9 cellular contexts compared by ENCODE assay signal in the genomic region with DNA sequence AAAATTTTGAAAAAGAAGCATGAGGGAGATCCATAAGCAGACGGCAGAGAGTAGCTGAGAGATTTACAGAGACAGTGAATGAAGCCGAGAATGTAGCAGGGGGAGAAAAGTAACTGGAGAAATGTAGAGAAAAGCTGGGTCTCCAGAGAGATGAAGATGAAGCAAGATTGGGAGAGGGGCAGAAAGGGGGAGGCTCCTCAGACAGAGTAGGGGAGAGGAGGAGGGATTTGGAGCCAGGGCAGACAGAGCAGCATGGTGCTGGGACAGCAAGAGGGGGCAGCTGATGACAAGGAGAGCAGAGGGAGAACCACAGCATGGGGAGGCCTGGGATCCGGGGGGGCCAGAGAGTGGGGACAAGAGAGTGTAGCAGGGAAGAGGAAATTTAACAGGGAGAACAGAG. TPM values are rescaled to one million over a fixed set of nuclear protein-coding genes. Genes with fewer than 3 reads are reported as not detected.
DNase-seq lines count a peak whose midpoint lies in the region; ATAC-seq, FAIRE-seq and TF ChIP-seq lines count a peak whose summit lies in the region.
"Had no signal": no experiment of that assay in that cellular context is flagged by ENCODE, and none has a peak within 500 bp of the region (broad histone marks: within the 10 kb centered on the region; RNA-seq: fewer than 3 reads in every experiment).

No MANE protein-coding gene starts in this region.

- H3K9me3 Mint-ChIP-seq in activated T-cell treated with anti-CD3 and anti-CD28 coated beads, Interleukin-2, amount 50 U/mL, for 4 hours, result peaks cover 25% of the 10 kb centered on the region

- no peak overlapping the region for H2AFZ ChIP-seq in HepG2 (ENCODE audit: low read length)

- no TSS peak for BruUV-seq in HepG2 (replicated peaks; lab: Mats Ljungman, UMichigan)

- POLR2A ChIA-PET in HepG2 (lab: Yijun Ruan, JAX), result no interaction called here

- TF ChIP-seq RAD21 in HepG2 (CRISPR knock-in tag; IDR thresholded peaks at IDR 0.05), result no peak

- H3K36me3 ChIP-seq in ascending aorta, result no peaks in the 10 kb centered on the region
- no peaks in the 10 kb centered on the region for H3K36me3 ChIP-seq in HepG2 (replicated peaks in 1 of 2; ENCODE audit: control insufficient read depth in 1 of 2, insufficient read depth in 2 of 2, low read length in 2 of 2)
- H3K36me3 ChIP-seq in tibial nerve, result peaks cover 0 to 41% (median 0%) of the 10 kb centered on the region in 3 donors

- CTCF ChIA-PET in HepG2 (lab: Yijun Ruan, JAX; ENCODE audit: low intra/inter-chr PET ratio, low total read pairs), result no interaction called here

- peak overlapping the region; percentile 72 for H3K9ac ChIP-seq in HepG2 (ENCODE audit: insufficient read depth, low read depth, low read length)

- peaks cover 14% of the 10 kb centered on the region for H3K4me1 Mint-ChIP-seq in activated T-cell treated with anti-CD3 and anti-CD28 coated beads, Interleukin-2, amount 50 U/mL, for 4 hours (ENCODE audit: low read depth)

- no peak for DNase-seq in activated T-cell treated with anti-CD3 and anti-CD28 coated beads, Interleukin-2, amount 50 U/mL, for 4 hours
- DNase-seq in activated T-cell treated with anti-CD3 and anti-CD28 coated beads, Interleukin-2, amount 50 U/mL, for 1 hour, result no peak
- DNase-seq in ascending aorta (ENCODE audit: low spot score in 2 of 2) (no peak), HepG2 (ENCODE audit: low spot score) (no peak), tibial nerve (ENCODE audit: low spot score in 2 of 2) (no peak), GM10266 (ENCODE audit: extremely low spot score) (no peak)
- DNase-seq in central memory CD4-positive, alpha-beta T cell, result no peak
- DNase-seq in effector CD8-positive, alpha-beta T cell (lab: John Stamatoyannopoulos, UW), result no peak
- DNase-seq: NCI-H1105 treated with DMSO at 0.1 percent for 48 hours had no signal

- peaks cover 24 to 27% of the 10 kb centered on the region in 2 donors for H3K9me3 ChIP-seq in ascending aorta
- peaks cover 50% of the 10 kb centered on the region for H3K9me3 ChIP-seq in HepG2 (ENCODE audit: low read length)
- H3K9me3 ChIP-seq in tibial nerve, result peaks cover 0 to 28% (median 3%) of the 10 kb centered on the region in 4 donors

- H3K27me3 ChIP-seq in ascending aorta (no peaks in the 10 kb centered on the region), HepG2 (ENCODE audit: control insufficient read depth in 1 of 2, insufficient read depth in 2 of 2, low read length in 2 of 2) (no peaks in the 10 kb centered on the region), tibial nerve (no peaks in the 10 kb centered on the region)

- H3K4me3 Mint-ChIP-seq in activated T-cell treated with anti-CD3 and anti-CD28 coated beads, Interleukin-2, amount 50 U/mL, for 4 hours, result peak overlapping the region; percentile 93

- H3K79me2 ChIP-seq in HepG2 (ENCODE audit: insufficient read depth, low read length), result no peaks in the 10 kb centered on the region

- TF ChIP-seq EP300 in HepG2 (IDR thresholded peaks at IDR 0.05; ENCODE audit: low read depth in 2 of 2, low read length in 2 of 2) (no peak), HepG2 (CRISPR knock-in tag; IDR thresholded peaks at IDR 0.05; ENCODE audit: borderline replicate concordance) (no peak), tibial nerve (IDR thresholded peaks at IDR 0.05) (no peak)

- TF ChIP-seq CTCF in ascending aorta (IDR thresholded peaks at IDR 0.05), result no peak
- no peak for TF ChIP-seq CTCF in HepG2 (CRISPR knock-in tag; IDR thresholded peaks at IDR 0.05)
- TF ChIP-seq CTCF in tibial nerve (IDR thresholded peaks at IDR 0.05), result no peak
- no peak for TF ChIP-seq CTCF in GM10266 (IDR thresholded peaks at IDR 0.05; ENCODE audit: control insufficient read depth, insufficient read depth, low read depth, missing control alignments)

- peak overlapping the region; percentile 61 for H3K4me2 ChIP-seq in HepG2 (ENCODE audit: low read depth, low read length)

- H3K27me3 Mint-ChIP-seq in activated T-cell treated with anti-CD3 and anti-CD28 coated beads, Interleukin-2, amount 50 U/mL, for 4 hours (ENCODE audit: low read depth), result no peaks in the 10 kb centered on the region

- WGBS in HepG2 (ENCODE audit: low lambda C conversion rate), result 6% methylated on average over 3 of the region's 3 CpGs
- 2 to 5% methylated on average over 3 of the region's 3 CpGs for WGBS in tibial nerve, 2 donors

- H3K4me3 ChIP-seq in ascending aorta (peak overlapping the region; percentile 67), HepG2 (replicated peaks in 1 of 3; ENCODE audit: insufficient read depth in 1 of 3, low read depth in 2 of 3, low read length in 3 of 3) (peak overlapping the region; percentile 64 to 79 (median 72); a peak in 5 of 6 replicates), tibial nerve (peak overlapping the region; percentile 55 to 88 (median 74))

- ATAC-seq in activated T-cell treated with anti-CD3 and anti-CD28 coated beads, Interleukin-2, amount 50 U/mL, for 4 hours, result no peak
- ATAC-seq in HepG2, result peak; percentile 31; the same call in 2 of the 3 replicates

- in situ Hi-C loops in HepG2 (cut with HindIII; ENCODE audit: extremely low pct_ligation_motif_present, low pct_unique_long_range_greater_than_20kb), result no loop called here

- intact Hi-C loops in ascending aorta (cut with DNase I), result loop anchor here (2.0 kb wide), 1 partner anchor 32 kb away; a partner anchor contains a TSS
- intact Hi-C loops in HepG2 (cut with micrococcal nuclease; ENCODE audit: unreplicated experiment), result no loop called here

- FAIRE-seq in HepG2 (lab: Jason Lieb, UNC), result no peak

- TF ChIP-seq POLR2A in HepG2 (IDR thresholded peaks at IDR 0.05; ENCODE audit: insufficient read depth in 1 of 2, low read depth in 2 of 2, low read length in 2 of 2), result no peak
- TF ChIP-seq POLR2A in tibial nerve (IDR thresholded peaks at IDR 0.05), result no peak

- peak overlapping the region; percentile 67 to 84 for H3K27ac ChIP-seq in ascending aorta
- no peak overlapping the region for H3K27ac ChIP-seq in HepG2 (ENCODE audit: extremely low read length, insufficient read depth, low read length)
- peak overlapping the region in 3 of 4 donors; percentile 78 to 91 (median 89) for H3K27ac ChIP-seq in tibial nerve

- no peaks in the 10 kb centered on the region for H4K20me1 ChIP-seq in HepG2 (ENCODE audit: insufficient read depth, low read length)

- H3K36me3 Mint-ChIP-seq in activated T-cell treated with anti-CD3 and anti-CD28 coated beads, Interleukin-2, amount 50 U/mL, for 4 hours (ENCODE audit: insufficient read depth), result peaks cover 14% of the 10 kb centered on the region

- H3K4me1 ChIP-seq in ascending aorta (peaks cover 0 to 4% of the 10 kb centered on the region in 2 donors), HepG2 (ENCODE audit: insufficient read depth, low read length) (no peaks in the 10 kb centered on the region), tibial nerve (peaks cover 0 to 11% (median 9%) of the 10 kb centered on the region in 4 donors)

RNA-seq across cellular contexts. Expression of a gene that starts 0.9 kb away (rescaled TPM):
- total RNA-seq in activated T-cell treated with anti-CD3 and anti-CD28 coated beads, Interleukin-2, amount 50 U/mL, for 4 hours, result under 1 TPM in 2 of 3 donors, not detected in 1; 0.18 to 0.27 TPM
- total RNA-seq in ascending aorta, result not detected
- total RNA-seq in HepG2 (2016; rRNA removed; fragmentation: Illumina TruSeq; extraction: Trizol), result 0.60 and 0.69 TPM in 2 replicates
- not detected in 2 replicates for total RNA-seq in HepG2 (2016; cell fraction: cytosol; rRNA removed; fragmentation: Illumina TruSeq; extraction: Trizol; ENCODE audit: low read depth)
- total RNA-seq in HepG2 (2016; cell fraction: insoluble cytoplasmic fraction; rRNA removed; fragmentation: Illumina TruSeq; extraction: Trizol), result 0.28 and 0.70 TPM in 2 replicates
- 0.28 and 0.72 TPM in 2 replicates for total RNA-seq in HepG2 (2016; cell fraction: membrane; rRNA removed; fragmentation: Illumina TruSeq; extraction: Trizol)
- total RNA-seq in HepG2 (2016; cell fraction: nucleus; rRNA removed; fragmentation: Illumina TruSeq; extraction: Trizol), result 0.47 and 0.84 TPM in 2 replicates
- polyA plus RNA-seq in HepG2 (2011; rRNA removed), result 0.32 and 0.47 TPM in 2 replicates
- 0.28 and 0.31 TPM in 2 replicates for polyA plus RNA-seq in HepG2 (2011; cell fraction: cytosol; rRNA removed)
- 0.58 and 0.64 TPM in 2 replicates for polyA plus RNA-seq in HepG2 (2011; cell fraction: nucleus; rRNA removed)
- 0.36 and 0.78 TPM in 2 replicates for polyA plus RNA-seq in HepG2 (2012)
- polyA plus RNA-seq in HepG2 (2016; cell fraction: cytosol; fragmentation: Illumina TruSeq; extraction: Trizol; ENCODE audit: low read depth), result 0.03 TPM in 1 of 2 replicates, not detected in the other
- 0.38 and 0.53 TPM in 2 replicates for polyA plus RNA-seq in HepG2 (2016; cell fraction: insoluble cytoplasmic fraction; fragmentation: Illumina TruSeq; extraction: Trizol; ENCODE audit: low read depth)
- 0.21 TPM in 1 of 2 replicates, not detected in the other for polyA plus RNA-seq in HepG2 (2016; cell fraction: membrane; fragmentation: Illumina TruSeq; extraction: Trizol; ENCODE audit: low read depth)
- 0.29 and 0.41 TPM in 2 replicates for polyA plus RNA-seq in HepG2 (2016; cell fraction: nucleus; fragmentation: Illumina TruSeq; extraction: Trizol; ENCODE audit: insufficient read depth, low read depth)
- 0.44 TPM in 1 of 2 replicates, not detected in the other for polyA minus RNA-seq in HepG2 (2011; rRNA and poly(A)+ RNA removed; ENCODE audit: low replicate concordance)
- 0.49 TPM in 1 of 2 replicates, not detected in the other for polyA minus RNA-seq in HepG2 (2011; cell fraction: cytosol; rRNA and poly(A)+ RNA removed)
- 1.4 and 1.5 TPM in 2 replicates for polyA minus RNA-seq in HepG2 (2011; cell fraction: nucleus; rRNA and poly(A)+ RNA removed)
- total RNA-seq in tibial nerve, result 1 to 10 TPM; 2.7 to 7.2 (median 3.3) TPM

RNA-seq across cellular contexts. Expression of a gene that starts 32.7 kb away (rescaled TPM):
- 10 to 100 TPM in 2 of 3 donors, 1 to 10 TPM in 1; 10.0 to 16.5 (median 10.0) TPM for total RNA-seq in activated T-cell treated with anti-CD3 and anti-CD28 coated beads, Interleukin-2, amount 50 U/mL, for 4 hours
- total RNA-seq in ascending aorta (21.5 TPM), HepG2 (2016; rRNA removed; fragmentation: Illumina TruSeq; extraction: Trizol) (0.18 TPM in 1 of 2 replicates, not detected in the other), tibial nerve (10 to 100 TPM; 15.6 to 43.5 (median 20.9) TPM)
- 0.44 TPM in 1 of 2 replicates, not detected in the other for total RNA-seq in HepG2 (2016; cell fraction: cytosol; rRNA removed; fragmentation: Illumina TruSeq; extraction: Trizol; ENCODE audit: low read depth)
- total RNA-seq in HepG2 (2016; cell fraction: insoluble cytoplasmic fraction; rRNA removed; fragmentation: Illumina TruSeq; extraction: Trizol), result 0.10 TPM in 1 of 2 replicates, not detected in the other
- total RNA-seq in HepG2 (2016; cell fraction: membrane; rRNA removed; fragmentation: Illumina TruSeq; extraction: Trizol), result 0.17 and 0.22 TPM in 2 replicates
- total RNA-seq in HepG2 (2016; cell fraction: nucleus; rRNA removed; fragmentation: Illumina TruSeq; extraction: Trizol), result not detected in 2 replicates
- polyA plus RNA-seq in HepG2 (2011; rRNA removed), result 0.03 and 0.10 TPM in 2 replicates
- polyA plus RNA-seq in HepG2 (2011; cell fraction: cytosol; rRNA removed), result 0.05 and 0.12 TPM in 2 replicates
- 0.17 TPM in 1 of 2 replicates, not detected in the other for polyA plus RNA-seq in HepG2 (2011; cell fraction: nucleus; rRNA removed)
- polyA plus RNA-seq in HepG2 (2012), result 0.24 TPM in 1 of 2 replicates, not detected in the other
- not detected in 2 replicates for polyA plus RNA-seq in HepG2 (2016; cell fraction: cytosol; fragmentation: Illumina TruSeq; extraction: Trizol; ENCODE audit: low read depth)
- polyA plus RNA-seq in HepG2 (2016; cell fraction: insoluble cytoplasmic fraction; fragmentation: Illumina TruSeq; extraction: Trizol; ENCODE audit: low read depth), result not detected in 2 replicates
- not detected in 2 replicates for polyA plus RNA-seq in HepG2 (2016; cell fraction: membrane; fragmentation: Illumina TruSeq; extraction: Trizol; ENCODE audit: low read depth)
- polyA plus RNA-seq in HepG2 (2016; cell fraction: nucleus; fragmentation: Illumina TruSeq; extraction: Trizol; ENCODE audit: insufficient read depth, low read depth), result not detected in 2 replicates
- polyA minus RNA-seq in HepG2 (2011; rRNA and poly(A)+ RNA removed; ENCODE audit: low replicate concordance), result 0.08 TPM in 1 of 2 replicates, not detected in the other
- polyA minus RNA-seq in HepG2 (2011; cell fraction: cytosol; rRNA and poly(A)+ RNA removed), result not detected in 2 replicates
- 0.75 TPM in 1 of 2 replicates, not detected in the other for polyA minus RNA-seq in HepG2 (2011; cell fraction: nucleus; rRNA and poly(A)+ RNA removed)

RNA-seq across cellular contexts. Expression of a gene that starts 40.0 kb away (rescaled TPM):
- 1 to 10 TPM; 3.1 to 5.6 (median 5.0) TPM for total RNA-seq in activated T-cell treated with anti-CD3 and anti-CD28 coated beads, Interleukin-2, amount 50 U/mL, for 4 hours
- 4.4 TPM for total RNA-seq in ascending aorta
- total RNA-seq in HepG2 (2016; rRNA removed; fragmentation: Illumina TruSeq; extraction: Trizol), result 9.6 and 22.2 TPM in 2 replicates
- total RNA-seq in HepG2 (2016; cell fraction: cytosol; rRNA removed; fragmentation: Illumina TruSeq; extraction: Trizol; ENCODE audit: low read depth), result 2.3 and 2.4 TPM in 2 replicates
- total RNA-seq in HepG2 (2016; cell fraction: insoluble cytoplasmic fraction; rRNA removed; fragmentation: Illumina TruSeq; extraction: Trizol), result 10.7 and 20.1 TPM in 2 replicates
- 6.8 and 8.1 TPM in 2 replicates for total RNA-seq in HepG2 (2016; cell fraction: membrane; rRNA removed; fragmentation: Illumina TruSeq; extraction: Trizol)
- total RNA-seq in HepG2 (2016; cell fraction: nucleus; rRNA removed; fragmentation: Illumina TruSeq; extraction: Trizol), result 8.7 and 10.5 TPM in 2 replicates
- 2.1 and 3.0 TPM in 2 replicates for polyA plus RNA-seq in HepG2 (2011; rRNA removed)
- polyA plus RNA-seq in HepG2 (2011; cell fraction: cytosol; rRNA removed), result 1.6 and 3.2 TPM in 2 replicates
- polyA plus RNA-seq in HepG2 (2011; cell fraction: nucleus; rRNA removed), result 1.5 and 1.8 TPM in 2 replicates
- polyA plus RNA-seq in HepG2 (2012), result 6.3 and 7.6 TPM in 2 replicates
- 6.3 and 7.8 TPM in 2 replicates for polyA plus RNA-seq in HepG2 (2016; cell fraction: cytosol; fragmentation: Illumina TruSeq; extraction: Trizol; ENCODE audit: low read depth)
- 16.0 and 20.7 TPM in 2 replicates for polyA plus RNA-seq in HepG2 (2016; cell fraction: insoluble cytoplasmic fraction; fragmentation: Illumina TruSeq; extraction: Trizol; ENCODE audit: low read depth)
- 5.7 and 5.9 TPM in 2 replicates for polyA plus RNA-seq in HepG2 (2016; cell fraction: membrane; fragmentation: Illumina TruSeq; extraction: Trizol; ENCODE audit: low read depth)
- 9.4 and 10.0 TPM in 2 replicates for polyA plus RNA-seq in HepG2 (2016; cell fraction: nucleus; fragmentation: Illumina TruSeq; extraction: Trizol; ENCODE audit: insufficient read depth, low read depth)
- polyA minus RNA-seq in HepG2 (2011; rRNA and poly(A)+ RNA removed; ENCODE audit: low replicate concordance), result 1.3 and 2.5 TPM in 2 replicates
- polyA minus RNA-seq in HepG2 (2011; cell fraction: cytosol; rRNA and poly(A)+ RNA removed), result 3.7 and 4.0 TPM in 2 replicates
- 11.2 and 13.2 TPM in 2 replicates for polyA minus RNA-seq in HepG2 (2011; cell fraction: nucleus; rRNA and poly(A)+ RNA removed)
- 10 to 100 TPM in 1 of 4 donors, 1 to 10 TPM in 3; 3.3 to 11.8 (median 6.4) TPM for total RNA-seq in tibial nerve
